23 cellular contexts compared by ENCODE assay signal in genomic region chr4:84089652-84090437, GRCh38.
"Had no signal": no experiment of that assay in that cellular context is flagged by ENCODE, and none has a peak within 500 bp of the region (broad histone marks: within the 10 kb centered on the region; RNA-seq: fewer than 3 reads in every experiment).

No MANE protein-coding gene starts in this region.

- H3K27ac Mint-ChIP-seq: IgD-negative memory B cell had no signal

- H3K4me3 Mint-ChIP-seq: IgD-negative memory B cell had no signal

- DNase-seq: MV-4-11, NCI-H1048, NCI-H1105, NCI-H1417, NCI-H1436 treated with DMSO at 0.1 percent for 48 hours, NCI-H1694 treated with DMSO at 0.1 percent for 48 hours, NCI-H1930, NCI-H2081, NCI-H2107, NCI-H226, NCI-H446, NCI-H510A, NCI-H524 treated with DMSO at 0.1 percent for 48 hours, NCI-H69, NCI-H774, PC-3, SHP77 treated with DMSO at 0.1 percent for 48 hours, SJCRH30, SW 1271 had no signal

- H3K4me1 Mint-ChIP-seq: IgD-negative memory B cell had no signal

- H3K36me3 Mint-ChIP-seq: IgD-negative memory B cell had no signal

- ATAC-seq: K562, Panc1, PC-3, Right ventricle myocardium inferior had no signal
